In the genomic region with DNA sequence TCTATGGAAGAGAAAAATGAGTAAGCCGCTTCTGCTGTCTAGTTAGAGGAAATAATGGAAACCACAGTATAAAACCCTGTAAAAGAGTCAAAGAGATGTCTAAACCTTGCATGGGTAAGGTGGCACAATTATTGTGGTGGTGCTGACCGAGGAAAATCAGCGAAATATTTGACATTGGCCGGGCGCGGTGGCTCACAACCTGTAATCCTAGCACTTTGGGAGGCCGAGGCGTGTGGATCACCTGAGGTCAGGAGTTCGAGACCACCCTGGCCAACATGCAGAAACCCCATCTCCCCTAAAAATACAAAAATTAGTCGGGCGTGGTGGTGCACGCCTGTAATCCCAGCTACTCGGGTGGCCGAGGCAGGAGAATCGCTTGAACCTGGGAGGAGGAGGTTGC, we compare ENCODE assay signal across 9 cellular contexts. TPM values are rescaled to one million over a fixed set of nuclear protein-coding genes. Genes with fewer than 3 reads are reported as not detected.
DNase-seq lines count a peak whose midpoint lies in the region; ATAC-seq and TF ChIP-seq lines count a peak whose summit lies in the region.
"Not testable (repeated sequence)": the region's sequence is repeated elsewhere in the genome, so short reads cannot be mapped to it uniquely, and the experiment has no call there.
"Had no signal": no experiment of that assay in that cellular context is flagged by ENCODE, and none has a peak within 500 bp of the region (broad histone marks: within the 10 kb centered on the region; RNA-seq: fewer than 3 reads in every experiment).

No MANE protein-coding gene starts in this region.

- peaks cover 15 to 28% (median 27%) of the 10 kb centered on the region in 3 experiments for H3K36me3 Mint-ChIP-seq in H9 (ENCODE audit: insufficient read depth in 1 of 3, low read depth in 3 of 3)
- peaks cover 23% of the 10 kb centered on the region for H3K36me3 Mint-ChIP-seq in activated T-cell treated with anti-CD3 and anti-CD28 coated beads, Interleukin-2, amount 50 U/mL, for 4 hours (ENCODE audit: insufficient read depth)
- H3K36me3 Mint-ChIP-seq in natural killer cell = not testable (repeated sequence)
- peaks cover 17% of the 10 kb centered on the region for H3K36me3 Mint-ChIP-seq in stimulated activated memory B cell treated with anti-CD40 and anti-IgM and Interleukin-4, amounts not matched to agents 10 μg/mL and 1 μg/mL and 100 μg/mL, for 72 hours

- H3K4me3 Mint-ChIP-seq in H9 (peak overlapping the region; percentile 85 to 88), natural killer cell (peak overlapping the region; percentile 98)
- peak overlapping the region; percentile 95 for H3K4me3 Mint-ChIP-seq in activated T-cell treated with anti-CD3 and anti-CD28 coated beads, Interleukin-2, amount 50 U/mL, for 4 hours
- H3K4me3 Mint-ChIP-seq in stimulated activated memory B cell treated with anti-CD40 and anti-IgM and Interleukin-4, amounts not matched to agents 10 μg/mL and 1 μg/mL and 100 μg/mL, for 72 hours = peak overlapping the region; percentile 80

- peak overlapping the region in 2 of 3 experiments; percentile 24 to 79; a peak in 4 of 7 replicates for H3K27ac Mint-ChIP-seq in H9
- H3K27ac Mint-ChIP-seq in natural killer cell = peak overlapping the region; percentile 92 to 94
- peak overlapping the region; percentile 76 for H3K27ac Mint-ChIP-seq in stimulated activated memory B cell treated with anti-CD40 and anti-IgM and Interleukin-4, amounts not matched to agents 10 μg/mL and 1 μg/mL and 100 μg/mL, for 72 hours

- H3K56ac ChIP-seq in H9 (ENCODE audit: insufficient read length, low read depth, low read length) = not testable (repeated sequence)

- not testable (repeated sequence) for H3K27ac ChIP-seq in H9 (ENCODE audit: insufficient read length, low read depth, low read length); PC-9; colonic mucosa; hepatocyte

- not testable (repeated sequence) for H4K5ac ChIP-seq in H9 (ENCODE audit: insufficient read length, low read depth, low read length)

- not testable (repeated sequence) for H2BK15ac ChIP-seq in H9 (ENCODE audit: low read depth, low read length)

- not testable (repeated sequence) for H3K18ac ChIP-seq in H9 (ENCODE audit: insufficient read length, low read depth, low read length)

- not testable (repeated sequence) for H3K79me1 ChIP-seq in H9 (ENCODE audit: insufficient read depth, low read depth, low read length, poor library complexity, severe bottlenecking)

- H3K9me3 Mint-ChIP-seq in H9; activated T-cell treated with anti-CD3 and anti-CD28 coated beads, Interleukin-2, amount 50 U/mL, for 4 hours; natural killer cell; stimulated activated memory B cell treated with anti-CD40 and anti-IgM and Interleukin-4, amounts not matched to agents 10 μg/mL and 1 μg/mL and 100 μg/mL, for 72 hours: not testable (repeated sequence)

- H3K9ac ChIP-seq in H9 (ENCODE audit: extremely low read depth, insufficient read length, low read length) = peak overlapping the region; percentile 35
- not testable (repeated sequence) for H3K9ac ChIP-seq in colonic mucosa (ENCODE audit: low read depth in 2 of 2, low read length in 2 of 2)

- not testable (repeated sequence) for H2AK5ac ChIP-seq in H9 (ENCODE audit: insufficient read length, low read length)

- not testable (repeated sequence) for H3K23ac ChIP-seq in H9 (ENCODE audit: insufficient read length, low read depth, low read length)

- POLR2A ChIA-PET in AG04449 (lab: Yijun Ruan, JAX) = interaction anchor here (1.8 kb wide), 1 partner anchor 37 kb away, joined by 5 read pairs; no protein-coding TSS in a partner anchor
- POLR2A ChIA-PET in PC-9 (lab: Charles Lee; ENCODE audit: unreplicated experiment) = interaction anchor here (0.6 to 1.0 kb wide), 3 partner anchors 135 to 825 kb away, joined by 3 to 11 read pairs (median 4); partner anchors contain the start of genes RAB3GAP1 and UBXN4

- H3K79me2 ChIP-seq in H9 (ENCODE audit: insufficient read depth, low read length) (peaks cover 16% of the 10 kb centered on the region; the same call in 1 of the 2 replicates), PC-9 (ENCODE audit: low read depth) (peaks cover 23% of the 10 kb centered on the region), hepatocyte (peaks cover 22% of the 10 kb centered on the region)

- H4K8ac ChIP-seq in H9 (replicated peaks; ENCODE audit: insufficient read length, low read depth, low read length) = not testable (repeated sequence)

- H3K4ac ChIP-seq in H9 (ENCODE audit: low read depth, low read length) = not testable (repeated sequence)

- H2BK5ac ChIP-seq in H9 (ENCODE audit: insufficient read length, low read length) = not testable (repeated sequence)

- DNase-seq in AG04449 (ENCODE audit: low read depth, low spot score); H9; PC-9; activated T-cell treated with anti-CD3 and anti-CD28 coated beads, Interleukin-2, amount 50 U/mL, for 4 hours; colonic mucosa; hepatocyte (ENCODE audit: low spot score); natural killer cell: not testable (repeated sequence)

- H4K91ac ChIP-seq in H9 (ENCODE audit: insufficient read length, low read depth, low read length) = not testable (repeated sequence)

- CTCF ChIA-PET in AG04449 (lab: Yijun Ruan, JAX) (interaction anchor here (0.7 to 1.4 kb wide), 2 partner anchors 20 to 37 kb away, joined by 3 to 4 read pairs; no protein-coding TSS in a partner anchor), PC-9 (lab: Charles Lee) (interaction anchor here (0.6 kb wide), 1 partner anchor 37 kb away, joined by 5 read pairs; no protein-coding TSS in a partner anchor)

- not testable (repeated sequence) for H3K9me2 ChIP-seq in PC-9 (ENCODE audit: insufficient read depth); hepatocyte (replicated peaks; ENCODE audit: insufficient read depth)

- not testable (repeated sequence) for H3K14ac ChIP-seq in H9 (ENCODE audit: insufficient read depth, low read length)

- not testable (repeated sequence) for H3K27me3 Mint-ChIP-seq in H9 (ENCODE audit: low read depth); activated T-cell treated with anti-CD3 and anti-CD28 coated beads, Interleukin-2, amount 50 U/mL, for 4 hours (ENCODE audit: low read depth); natural killer cell (ENCODE audit: low read depth in 2 of 2); stimulated activated memory B cell treated with anti-CD40 and anti-IgM and Interleukin-4, amounts not matched to agents 10 μg/mL and 1 μg/mL and 100 μg/mL, for 72 hours

- not testable (repeated sequence) for TF ChIP-seq CTCF in AG04449 (IDR thresholded peaks at IDR 0.05; ENCODE audit: insufficient read depth, low read length, missing control alignments); H9 (conservative IDR thresholded peaks at IDR 0.05); PC-9 (conservative IDR thresholded peaks at IDR 0.05); colonic mucosa (IDR thresholded peaks at IDR 0.05); hepatocyte (IDR thresholded peaks at IDR 0.05; ENCODE audit: poor library complexity); natural killer cell (IDR thresholded peaks at IDR 0.05)

- H3K36me3 ChIP-seq in PC-9 (ENCODE audit: low read depth); colonic mucosa; hepatocyte (replicated peaks; ENCODE audit: insufficient read depth, low read depth): not testable (repeated sequence)

- H3K4me3 ChIP-seq in AG04449 (ENCODE audit: low read depth, low read length) = peak overlapping the region; percentile 72
- H3K4me3 ChIP-seq in PC-9 = peak overlapping the region; percentile 63; the same call in 1 of the 2 replicates
- H3K4me3 ChIP-seq in colonic mucosa = peak overlapping the region; percentile 96
- H3K4me3 ChIP-seq in hepatocyte = not testable (repeated sequence)

- not testable (repeated sequence) for H3K23me2 ChIP-seq in H9 (ENCODE audit: insufficient read length, low read depth, low read length, poor library complexity, severe bottlenecking)

- not testable (repeated sequence) for H3F3A ChIP-seq in PC-9 (ENCODE audit: insufficient read depth, low read depth)

- H3K4me1 Mint-ChIP-seq in H9 (peaks cover 23 to 31% of the 10 kb centered on the region in 2 experiments), natural killer cell (peaks cover 28 to 37% of the 10 kb centered on the region in 2 donors)
- peaks cover 33% of the 10 kb centered on the region for H3K4me1 Mint-ChIP-seq in activated T-cell treated with anti-CD3 and anti-CD28 coated beads, Interleukin-2, amount 50 U/mL, for 4 hours (ENCODE audit: low read depth)
- H3K4me1 Mint-ChIP-seq in stimulated activated memory B cell treated with anti-CD40 and anti-IgM and Interleukin-4, amounts not matched to agents 10 μg/mL and 1 μg/mL and 100 μg/mL, for 72 hours = peaks cover 39% of the 10 kb centered on the region

- ATAC-seq in activated T-cell treated with anti-CD3 and anti-CD28 coated beads, Interleukin-2, amount 50 U/mL, for 4 hours; natural killer cell; stimulated activated memory B cell treated with anti-CD40 and anti-IgM and Interleukin-4, amounts not matched to agents 10 μg/mL and 1 μg/mL and 100 μg/mL, for 72 hours: not testable (repeated sequence)

- H2BK20ac ChIP-seq in H9 (ENCODE audit: low read depth, low read length, poor library complexity, severe bottlenecking) = not testable (repeated sequence)

- not testable (repeated sequence) for H4K20me1 ChIP-seq in H9 (ENCODE audit: control insufficient read depth, insufficient read depth, insufficient read length); PC-9 (ENCODE audit: insufficient read depth); hepatocyte (ENCODE audit: insufficient read depth, poor library complexity, severe bottlenecking)

- peak overlapping the region; percentile 88 for H2BK120ac ChIP-seq in H9 (ENCODE audit: low read depth, low read length, poor library complexity, severe bottlenecking)

- H3K4me1 ChIP-seq in H9 (ENCODE audit: insufficient read depth, low read length); colonic mucosa; hepatocyte (ENCODE audit: insufficient read depth): not testable (repeated sequence)
- peaks cover 18% of the 10 kb centered on the region; the same call in 1 of the 2 replicates for H3K4me1 ChIP-seq in PC-9 (replicated peaks; ENCODE audit: insufficient read depth)

- not testable (repeated sequence) for H2BK12ac ChIP-seq in H9 (ENCODE audit: insufficient read length, low read depth, low read length)

- H2AFZ ChIP-seq in H9 (ENCODE audit: low read length) = not testable (repeated sequence)
- H2AFZ ChIP-seq in PC-9 = peak overlapping the region; percentile 84
- peak overlapping the region; percentile 59 for H2AFZ ChIP-seq in hepatocyte

- not testable (repeated sequence) for H3K4me2 ChIP-seq in H9 (ENCODE audit: insufficient read depth, insufficient read length, low read length)
- H3K4me2 ChIP-seq in PC-9 (peak overlapping the region; percentile 83), hepatocyte (peak overlapping the region; percentile 72)

- H3K27me3 ChIP-seq in H9 (ENCODE audit: insufficient read depth, low read length); PC-9 (ENCODE audit: insufficient read depth, low read depth); colonic mucosa; hepatocyte: not testable (repeated sequence)

- not testable (repeated sequence) for H3K9me3 ChIP-seq in H9 (ENCODE audit: control insufficient read depth, low read depth, low read length); PC-9 (ENCODE audit: insufficient read depth, low read depth); colonic mucosa; hepatocyte (ENCODE audit: low read depth)

- BruUV-seq in PC-9 (replicated peaks; lab: Mats Ljungman, UMichigan) = not testable (repeated sequence)

- intact Hi-C loops in PC-9 (cut with micrococcal nuclease; ENCODE audit: unreplicated experiment) = loop anchor here (10.0 kb wide), 1 partner anchor 68 kb away; no protein-coding TSS in a partner anchor
- intact Hi-C loops in colonic mucosa (cut with DNase I) = not testable (repeated sequence)
- intact Hi-C loops in natural killer cell (cut with micrococcal nuclease) = loop anchor here (2.0 kb wide), 1 partner anchor 346 kb away; the partner anchor contains the start of genes R3HDM1 and ZRANB3

- WGBS in H9 (ENCODE audit: extremely low coverage, insufficient read length, low lambda C conversion rate) = no CpG with 5 or more reads among the region's 15 CpGs
- WGBS in hepatocyte (ENCODE audit: low lambda C conversion rate, missing lambda C conversion rate) = 89% methylated on average over 15 of the region's 15 CpGs

- not testable (repeated sequence) for H3T11ph ChIP-seq in H9 (ENCODE audit: low read length)

RNA-seq across cellular contexts. Expression of gene MCM6, which starts 0.5 kb away (rescaled TPM):
- total RNA-seq in H9 (2021) (112 and 113 TPM in 2 replicates), PC-9 (2021) (26.7 and 33.1 TPM in 2 replicates), colonic mucosa (10 to 100 TPM; 14.2 to 57.7 TPM), hepatocyte (16.1 and 17.9 TPM in 2 replicates), natural killer cell (10 to 100 TPM; 12.6 to 19.4 (median 15.9) TPM)
- total RNA-seq in activated T-cell treated with anti-CD3 and anti-CD28 coated beads, Interleukin-2, amount 50 U/mL, for 4 hours = 100 to 1,000 TPM; 157 to 197 (median 185) TPM
- polyA plus RNA-seq in hepatocyte = 8.3 and 13.7 TPM in 2 replicates

RNA-seq across cellular contexts. Expression of gene LCT, which starts 39.8 kb away (rescaled TPM):
- total RNA-seq in H9 (2021) (0.04 TPM in 2 replicates), PC-9 (2021) (not detected in 2 replicates), colonic mucosa (under 1 TPM; 0.08 to 0.12 TPM), hepatocyte (3.2 and 4.1 TPM in 2 replicates), natural killer cell (under 1 TPM in 1 of 3 donors, not detected in 2; 0.05 TPM)
- under 1 TPM; 0.05 to 0.21 (median 0.10) TPM for total RNA-seq in activated T-cell treated with anti-CD3 and anti-CD28 coated beads, Interleukin-2, amount 50 U/mL, for 4 hours
- 0.51 and 1.0 TPM in 2 replicates for polyA plus RNA-seq in hepatocyte
- total RNA-seq: dermis blood vessel endothelial cell had no signal
